Comparison of ENCODE assay signal across 13 cellular contexts in the genomic region with DNA sequence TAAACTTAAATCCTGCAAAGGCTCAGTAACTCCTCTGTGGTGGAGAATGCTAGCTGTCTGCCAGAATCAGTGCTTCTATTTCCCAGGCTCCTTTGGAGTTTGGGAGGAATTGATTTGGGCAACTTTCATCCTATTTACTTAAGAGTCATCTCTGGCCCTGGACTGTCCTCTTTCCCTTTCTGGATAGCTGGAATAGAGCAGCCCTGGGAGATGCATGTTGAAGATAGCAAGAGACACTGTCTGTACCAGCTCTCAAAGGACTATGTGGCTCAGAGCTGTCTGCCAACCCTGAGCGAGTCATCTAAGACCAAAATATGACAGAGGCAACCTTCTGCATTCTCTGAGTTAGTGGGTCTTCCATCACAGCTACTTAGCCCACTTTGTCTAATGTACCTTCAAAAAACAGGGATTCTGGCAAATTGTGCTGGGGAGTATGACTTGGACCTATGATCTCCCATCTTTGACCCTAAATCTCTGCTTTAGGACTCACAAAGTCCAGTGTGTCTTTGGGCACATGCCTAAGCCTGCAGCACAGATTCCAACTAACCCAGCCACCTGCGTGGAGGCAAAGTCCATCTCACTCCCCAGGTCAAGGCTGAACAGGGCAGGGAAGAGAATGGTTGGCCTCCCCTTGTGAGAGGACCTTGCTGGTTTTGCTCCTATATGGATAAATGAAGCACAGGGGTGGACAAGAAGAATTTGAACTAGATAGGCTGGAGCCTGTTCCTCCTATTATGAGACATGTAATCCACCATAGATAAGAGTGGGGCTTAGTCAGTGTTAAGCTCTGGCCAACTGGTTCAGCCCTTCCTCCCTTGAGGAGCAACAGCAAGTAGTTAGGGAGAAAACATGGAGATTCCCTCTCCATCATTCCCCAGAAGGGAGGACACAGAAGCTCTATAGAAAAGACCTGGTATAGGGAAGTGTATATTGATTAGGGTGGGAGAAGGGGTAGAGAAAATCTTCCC.
"Had no signal": no experiment of that assay in that cellular context is flagged by ENCODE, and none has a peak within 500 bp of the region (broad histone marks: within the 10 kb centered on the region; RNA-seq: fewer than 3 reads in every experiment).

No MANE protein-coding gene starts in this region.

- H3K4me1 ChIP-seq: thyroid gland, vagina had no signal

- H3K4me3 ChIP-seq: thyroid gland, vagina had no signal

- FAIRE-seq: colon, endothelial cell of umbilical vein had no signal

- H3K27ac ChIP-seq: thyroid gland, vagina had no signal

- DNase-seq: activated CD4-positive, alpha-beta T cell treated with anti-CD3 and anti-CD28 coated beads, Interleukin-2, amount 50 U/mL, for 48 hours; activated CD4-positive, CD25-positive, alpha-beta regulatory T cell treated with anti-CD3 and anti-CD28 coated beads, Interleukin-2, amount 50 U/mL, for 72 hours; activated CD8-positive, alpha-beta memory T cell treated with anti-CD3 and anti-CD28 coated beads, Interleukin-2, amount 10 ng/mL, durations not matched to agents 7 days and 5 days; activated effector memory CD4-positive, alpha-beta T cell treated with anti-CD3 and anti-CD28 coated beads, Interleukin-2, amount 50 U/mL, for 16 hours; activated naive CD8-positive, alpha-beta T cell treated with anti-CD3 and anti-CD28 coated beads for 36 hours; activated T-cell treated with anti-CD3 and anti-CD28 coated beads, Interleukin-2, amount 50 U/mL, for 4 hours; anterior cingulate cortex; glutamatergic neuron; mesenchymal stem cell; thyroid gland had no signal

- H3K27me3 ChIP-seq: thyroid gland, vagina had no signal

- H3K9me3 ChIP-seq: thyroid gland, vagina had no signal

- H3K36me3 ChIP-seq: thyroid gland, vagina had no signal

- ATAC-seq: activated CD8-positive, alpha-beta memory T cell treated with anti-CD3 and anti-CD28 coated beads, Interleukin-2, amount 10 ng/mL, durations not matched to agents 7 days and 5 days; activated T-cell treated with anti-CD3 and anti-CD28 coated beads, Interleukin-2, amount 50 U/mL, for 4 hours had no signal
